ENCODE assay signal across 10 cellular contexts in the genomic region with DNA sequence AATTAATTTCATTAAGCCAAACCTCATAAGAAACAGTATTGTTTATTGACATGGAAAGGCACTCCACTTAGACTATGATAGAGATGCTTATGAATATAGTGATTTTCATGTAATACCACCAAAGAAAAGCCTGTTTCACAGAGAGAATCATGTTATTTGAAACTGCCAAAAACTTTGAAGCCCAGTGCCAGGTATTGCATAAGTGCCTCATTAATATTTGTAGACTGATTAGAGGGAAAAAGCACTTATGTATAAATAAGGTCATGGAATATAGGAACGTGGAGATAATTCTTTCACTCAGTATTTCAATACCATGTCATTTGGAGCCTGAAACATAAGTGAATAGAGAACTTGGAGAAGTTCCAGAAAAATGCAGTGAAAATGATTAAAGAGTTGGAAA.
"Had no signal": no experiment of that assay in that cellular context is flagged by ENCODE, and none has a peak within 500 bp of the region (broad histone marks: within the 10 kb centered on the region; RNA-seq: fewer than 3 reads in every experiment).

No MANE protein-coding gene starts in this region.

- H3K4me3 ChIP-seq: GM23248, HAP-1, K562 had no signal

- ATAC-seq: HCT116, HepG2, K562 had no signal

- H3K9me3 ChIP-seq: HAP-1 had no signal

- DNase-seq: GM23248, GOT3, H7, HFFc6, KG1 had no signal

- FAIRE-seq: HepG2, K562 had no signal

- H3K27ac ChIP-seq: GM23248, HL-60 had no signal

- H3K4me1 ChIP-seq: HAP-1 had no signal
